9 cellular contexts compared by ENCODE assay signal in the genomic region with DNA sequence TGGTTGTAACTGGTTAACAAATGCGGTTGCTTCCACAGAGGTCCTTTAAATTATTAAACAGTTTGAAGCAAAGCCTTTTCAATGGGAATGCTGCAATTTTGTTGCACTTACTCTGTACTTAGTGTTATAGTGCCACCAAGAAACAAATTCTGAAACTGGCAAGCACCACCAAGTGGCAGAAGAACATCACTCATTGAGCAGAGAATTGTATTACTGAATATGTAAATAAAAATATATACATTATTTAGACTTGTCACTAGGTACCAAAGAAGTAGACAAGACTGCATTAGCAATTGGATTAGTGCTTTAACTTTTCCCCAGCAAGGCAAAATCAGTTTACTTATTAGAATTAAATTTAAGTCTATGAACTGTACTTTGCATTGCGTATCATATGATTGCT. TPM values are rescaled to one million over a fixed set of nuclear protein-coding genes. Genes with fewer than 3 reads are reported as not detected.
DNase-seq lines count a peak whose midpoint lies in the region; ATAC-seq and TF ChIP-seq lines count a peak whose summit lies in the region.
"Had no signal": no experiment of that assay in that cellular context is flagged by ENCODE, and none has a peak within 500 bp of the region (broad histone marks: within the 10 kb centered on the region; RNA-seq: fewer than 3 reads in every experiment).

No MANE protein-coding gene starts in this region.

- no peak overlapping the region for H3K27ac Mint-ChIP-seq in GM23338
- H3K27ac Mint-ChIP-seq in stimulated activated memory B cell treated with anti-CD40 and anti-IgM and Interleukin-4, amounts not matched to agents 10 μg/mL and 1 μg/mL and 100 μg/mL, for 72 hours = no peak overlapping the region
- H3K27ac Mint-ChIP-seq: T-helper 1 cell treated with Interleukin-12 subunit alpha and Interleukin-12 subunit beta and Interleukin-4 antibody, amounts not matched to agents 30 μg/mL and 1 μg/mL, for 36 hours had no signal

- H3K36me3 Mint-ChIP-seq in GM23338 (ENCODE audit: low read depth) = no peaks in the 10 kb centered on the region
- H3K36me3 Mint-ChIP-seq in stimulated activated memory B cell treated with anti-CD40 and anti-IgM and Interleukin-4, amounts not matched to agents 10 μg/mL and 1 μg/mL and 100 μg/mL, for 72 hours = no peaks in the 10 kb centered on the region

- H3K9me3 ChIP-seq in osteoblast (ENCODE audit: low read depth, low read length) = no peaks in the 10 kb centered on the region

- peaks cover 9% of the 10 kb centered on the region for H3F3A ChIP-seq in GM23338 (replicated peaks; ENCODE audit: low read depth)

- no peak overlapping the region for H3K27ac ChIP-seq in GM23338 (ENCODE audit: low read depth)
- no peak overlapping the region for H3K27ac ChIP-seq in osteoblast (ENCODE audit: low read depth, low read length)

- no peaks in the 10 kb centered on the region for H3K9me2 ChIP-seq in GM23338 (ENCODE audit: insufficient read depth)

- H3K36me3 ChIP-seq in GM23338 (ENCODE audit: insufficient read depth) = no peaks in the 10 kb centered on the region
- no peaks in the 10 kb centered on the region for H3K36me3 ChIP-seq in osteoblast (ENCODE audit: insufficient read depth, low read length)

- H3K4me1 Mint-ChIP-seq in GM23338 = peaks cover 24% of the 10 kb centered on the region
- H3K4me1 Mint-ChIP-seq in stimulated activated memory B cell treated with anti-CD40 and anti-IgM and Interleukin-4, amounts not matched to agents 10 μg/mL and 1 μg/mL and 100 μg/mL, for 72 hours = peaks cover 32% of the 10 kb centered on the region

- no peak overlapping the region for H3K4me3 Mint-ChIP-seq in GM23338
- H3K4me3 Mint-ChIP-seq in stimulated activated memory B cell treated with anti-CD40 and anti-IgM and Interleukin-4, amounts not matched to agents 10 μg/mL and 1 μg/mL and 100 μg/mL, for 72 hours = no peak overlapping the region

- H3K4me3 ChIP-seq in GM23338 (no peak overlapping the region; the same call in 1 of the 2 replicates), osteoblast (ENCODE audit: insufficient read depth, low read length) (no peak overlapping the region)

- H3K27me3 ChIP-seq in GM23338 (ENCODE audit: insufficient read depth) = peaks cover 53% of the 10 kb centered on the region
- peaks cover 76% of the 10 kb centered on the region for H3K27me3 ChIP-seq in osteoblast (ENCODE audit: insufficient read depth, low read length)

- H4K20me1 ChIP-seq in GM23338 (replicated peaks; ENCODE audit: insufficient read depth) = peaks cover 3% of the 10 kb centered on the region; the same call in 1 of the 2 replicates
- H4K20me1 ChIP-seq in osteoblast (ENCODE audit: insufficient read depth, low read length) = no peaks in the 10 kb centered on the region

- 0 out of 4 replicates have a peak, but pooled peaks have one; percentile 11 to 21 for TF ChIP-seq CTCF in GM23338 (conservative IDR thresholded peaks at IDR 0.05; ENCODE audit: low read depth in 2 of 2)
- TF ChIP-seq CTCF in osteoblast (IDR thresholded peaks at IDR 0.05; ENCODE audit: extremely low read depth, low read depth, low read length) = peak; percentile 39

- H3K4me1 ChIP-seq in GM23338 (ENCODE audit: insufficient read depth) = peaks cover 20% of the 10 kb centered on the region
- H3K4me1 ChIP-seq in osteoblast (ENCODE audit: insufficient read depth, low read length) = peaks cover 21% of the 10 kb centered on the region

- no peaks in the 10 kb centered on the region; the same call in 2 of the 3 replicates for H3K9me3 Mint-ChIP-seq in GM23338
- no peaks in the 10 kb centered on the region for H3K9me3 Mint-ChIP-seq in stimulated activated memory B cell treated with anti-CD40 and anti-IgM and Interleukin-4, amounts not matched to agents 10 μg/mL and 1 μg/mL and 100 μg/mL, for 72 hours
- H3K9me3 Mint-ChIP-seq: T-helper 1 cell treated with Interleukin-12 subunit alpha and Interleukin-12 subunit beta and Interleukin-4 antibody, amounts not matched to agents 30 μg/mL and 1 μg/mL, for 36 hours had no signal

- H2AFZ ChIP-seq in GM23338 = no peak overlapping the region
- no peak overlapping the region for H2AFZ ChIP-seq in osteoblast (ENCODE audit: low read length)

- H3K27me3 Mint-ChIP-seq in GM23338 (ENCODE audit: insufficient read depth, low read depth, poor library complexity) = peaks cover 47% of the 10 kb centered on the region
- peaks cover 58% of the 10 kb centered on the region for H3K27me3 Mint-ChIP-seq in stimulated activated memory B cell treated with anti-CD40 and anti-IgM and Interleukin-4, amounts not matched to agents 10 μg/mL and 1 μg/mL and 100 μg/mL, for 72 hours

- DNase-seq in GM23338 (ENCODE audit: low spot score) (no peak), NCI-H2227 treated with DMSO at 0.1 percent for 48 hours (lab: John Stamatoyannopoulos, UW) (peak; percentile 44), dedifferentiated amniotic fluid mesenchymal stem cell (ENCODE audit: extremely low spot score) (peak; percentile 39), osteoblast (ENCODE audit: insufficient read length, low spot score, missing footprints) (peak; percentile 4)

- H3K4me2 ChIP-seq in GM23338 (no peak overlapping the region), osteoblast (ENCODE audit: insufficient read depth, low read length) (no peak overlapping the region)

- ATAC-seq in GM23338 (no peak), HG03469 (IDR thresholded peaks at IDR 0.05; ENCODE audit: unreplicated experiment) (no peak), GM18498 (IDR thresholded peaks at IDR 0.05; ENCODE audit: unreplicated experiment) (no peak), HG02884 (IDR thresholded peaks at IDR 0.05; ENCODE audit: unreplicated experiment) (no peak)
- ATAC-seq in stimulated activated memory B cell treated with anti-CD40 and anti-IgM and Interleukin-4, amounts not matched to agents 10 μg/mL and 1 μg/mL and 100 μg/mL, for 72 hours = no peak

- H3K79me2 ChIP-seq in GM23338 (replicated peaks; ENCODE audit: insufficient read depth) (no peaks in the 10 kb centered on the region), osteoblast (ENCODE audit: insufficient read depth, low read length) (no peaks in the 10 kb centered on the region)

TF ChIP-seq in GM23338, 12 proteins besides CTCF, POLR2A, EP300 and RAD21 (continues in another document):
- TF ChIP-seq POLR2AphosphoS5 (IDR thresholded peaks at IDR 0.05; ENCODE audit: low read depth) (no peak), JUNB (IDR thresholded peaks at IDR 0.05; ENCODE audit: unreplicated experiment) (no peak)
- TF ChIP-seq, protein P1, sequence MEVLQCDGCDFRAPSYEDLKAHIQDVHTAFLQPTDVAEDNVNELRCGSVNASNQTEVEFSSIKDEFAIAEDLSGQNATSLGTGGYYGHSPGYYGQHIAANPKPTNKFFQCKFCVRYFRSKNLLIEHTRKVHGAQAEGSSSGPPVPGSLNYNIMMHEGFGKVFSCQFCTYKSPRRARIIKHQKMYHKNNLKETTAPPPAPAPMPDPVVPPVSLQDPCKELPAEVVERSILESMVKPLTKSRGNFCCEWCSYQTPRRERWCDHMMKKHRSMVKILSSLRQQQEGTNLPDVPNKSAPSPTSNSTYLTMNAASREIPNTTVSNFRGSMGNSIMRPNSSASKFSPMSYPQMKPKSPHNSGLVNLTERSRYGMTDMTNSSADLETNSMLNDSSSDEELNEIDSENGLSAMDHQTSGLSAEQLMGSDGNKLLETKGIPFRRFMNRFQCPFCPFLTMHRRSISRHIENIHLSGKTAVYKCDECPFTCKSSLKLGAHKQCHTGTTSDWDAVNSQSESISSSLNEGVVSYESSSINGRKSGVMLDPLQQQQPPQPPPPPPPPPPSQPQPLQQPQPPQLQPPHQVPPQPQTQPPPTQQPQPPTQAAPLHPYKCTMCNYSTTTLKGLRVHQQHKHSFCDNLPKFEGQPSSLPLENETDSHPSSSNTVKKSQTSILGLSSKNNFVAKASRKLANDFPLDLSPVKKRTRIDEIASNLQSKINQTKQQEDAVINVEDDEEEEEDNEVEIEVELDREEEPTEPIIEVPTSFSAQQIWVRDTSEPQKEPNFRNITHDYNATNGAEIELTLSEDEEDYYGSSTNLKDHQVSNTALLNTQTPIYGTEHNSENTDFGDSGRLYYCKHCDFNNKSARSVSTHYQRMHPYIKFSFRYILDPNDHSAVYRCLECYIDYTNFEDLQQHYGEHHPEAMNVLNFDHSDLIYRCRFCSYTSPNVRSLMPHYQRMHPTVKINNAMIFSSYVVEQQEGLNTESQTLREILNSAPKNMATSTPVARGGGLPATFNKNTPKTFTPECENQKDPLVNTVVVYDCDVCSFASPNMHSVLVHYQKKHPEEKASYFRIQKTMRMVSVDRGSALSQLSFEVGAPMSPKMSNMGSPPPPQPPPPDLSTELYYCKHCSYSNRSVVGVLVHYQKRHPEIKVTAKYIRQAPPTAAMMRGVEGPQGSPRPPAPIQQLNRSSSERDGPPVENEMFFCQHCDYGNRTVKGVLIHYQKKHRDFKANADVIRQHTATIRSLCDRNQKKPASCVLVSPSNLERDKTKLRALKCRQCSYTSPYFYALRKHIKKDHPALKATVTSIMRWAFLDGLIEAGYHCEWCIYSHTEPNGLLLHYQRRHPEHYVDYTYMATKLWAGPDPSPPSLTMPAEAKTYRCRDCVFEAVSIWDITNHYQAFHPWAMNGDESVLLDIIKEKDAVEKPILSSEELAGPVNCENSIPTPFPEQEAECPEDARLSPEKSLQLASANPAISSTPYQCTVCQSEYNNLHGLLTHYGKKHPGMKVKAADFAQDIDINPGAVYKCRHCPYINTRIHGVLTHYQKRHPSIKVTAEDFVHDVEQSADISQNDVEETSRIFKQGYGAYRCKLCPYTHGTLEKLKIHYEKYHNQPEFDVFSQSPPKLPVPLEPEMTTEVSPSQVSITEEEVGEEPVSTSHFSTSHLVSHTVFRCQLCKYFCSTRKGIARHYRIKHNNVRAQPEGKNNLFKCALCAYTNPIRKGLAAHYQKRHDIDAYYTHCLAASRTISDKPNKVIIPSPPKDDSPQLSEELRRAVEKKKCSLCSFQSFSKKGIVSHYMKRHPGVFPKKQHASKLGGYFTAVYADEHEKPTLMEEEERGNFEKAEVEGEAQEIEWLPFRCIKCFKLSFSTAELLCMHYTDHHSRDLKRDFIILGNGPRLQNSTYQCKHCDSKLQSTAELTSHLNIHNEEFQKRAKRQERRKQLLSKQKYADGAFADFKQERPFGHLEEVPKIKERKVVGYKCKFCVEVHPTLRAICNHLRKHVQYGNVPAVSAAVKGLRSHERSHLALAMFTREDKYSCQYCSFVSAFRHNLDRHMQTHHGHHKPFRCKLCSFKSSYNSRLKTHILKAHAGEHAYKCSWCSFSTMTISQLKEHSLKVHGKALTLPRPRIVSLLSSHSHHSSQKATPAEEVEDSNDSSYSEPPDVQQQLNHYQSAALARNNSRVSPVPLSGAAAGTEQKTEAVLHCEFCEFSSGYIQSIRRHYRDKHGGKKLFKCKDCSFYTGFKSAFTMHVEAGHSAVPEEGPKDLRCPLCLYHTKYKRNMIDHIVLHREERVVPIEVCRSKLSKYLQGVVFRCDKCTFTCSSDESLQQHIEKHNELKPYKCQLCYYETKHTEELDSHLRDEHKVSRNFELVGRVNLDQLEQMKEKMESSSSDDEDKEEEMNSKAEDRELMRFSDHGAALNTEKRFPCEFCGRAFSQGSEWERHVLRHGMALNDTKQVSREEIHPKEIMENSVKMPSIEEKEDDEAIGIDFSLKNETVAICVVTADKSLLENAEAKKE (CRISPR knock-in tag; IDR thresholded peaks at IDR 0.05) = no peak

RNA-seq across cellular contexts. Expression of a gene that starts 2.7 kb away (rescaled TPM):
- total RNA-seq in GM23338 (2014; rRNA removed; shearing (Covaris generic)) = 1.5 and 2.2 TPM in 2 replicates
- polyA plus RNA-seq in GM23338 (2016; fragmentation: Nextera tagmentation; extraction: Ambion mirVana) = 1.7 and 2.1 TPM in 2 replicates
- under 0.01 TPM in 2 replicates for total RNA-seq in osteoblast
